Comparison of ENCODE assay signal across 24 cellular contexts in genomic region chr6:15316754-15317153, GRCh38.
DNase-seq lines count a peak whose midpoint lies in the region; ATAC-seq and TF ChIP-seq lines count a peak whose summit lies in the region.
"Had no signal": no experiment of that assay in that cellular context is flagged by ENCODE, and none has a peak within 500 bp of the region (broad histone marks: within the 10 kb centered on the region; RNA-seq: fewer than 3 reads in every experiment).

No MANE protein-coding gene starts in this region.

- TF ChIP-seq CTCF in WTC11 (IDR thresholded peaks at IDR 0.05) (no peak), HFFc6 (IDR thresholded peaks at IDR 0.05) (no peak), WERI-Rb-1 (IDR thresholded peaks at IDR 0.05; ENCODE audit: low read depth, low read length) (no peak)

- H3K36me3 Mint-ChIP-seq in activated T-cell treated with anti-CD3 and anti-CD28 coated beads, Interleukin-2, amount 50 U/mL, for 4 hours (ENCODE audit: insufficient read depth), result peaks cover 24% of the 10 kb centered on the region
- peaks cover 0 to 5% (median 1%) of the 10 kb centered on the region in 3 donors for H3K36me3 Mint-ChIP-seq in CD8-positive, alpha-beta memory T cell
- H3K36me3 Mint-ChIP-seq in WTC11, result no peaks in the 10 kb centered on the region
- no peaks in the 10 kb centered on the region; the same call in 1 of the 2 replicates for H3K36me3 Mint-ChIP-seq in HFFc6 (ENCODE audit: low read depth)

- H3K4me1 Mint-ChIP-seq in activated T-cell treated with anti-CD3 and anti-CD28 coated beads, Interleukin-2, amount 50 U/mL, for 4 hours (ENCODE audit: low read depth), result peaks cover 95% of the 10 kb centered on the region
- H3K4me1 Mint-ChIP-seq in CD8-positive, alpha-beta memory T cell, result peaks cover 78 to 94% (median 93%) of the 10 kb centered on the region in 3 donors
- H3K4me1 Mint-ChIP-seq in WTC11, result peaks cover 98% of the 10 kb centered on the region
- peaks cover 58% of the 10 kb centered on the region for H3K4me1 Mint-ChIP-seq in HFFc6 (ENCODE audit: low read depth)

- H3K27ac ChIP-seq in CD8-positive, alpha-beta memory T cell (ENCODE audit: low read depth, low read length), result no peak overlapping the region
- H3K27ac ChIP-seq in WERI-Rb-1, result no peak overlapping the region
- H3K27ac ChIP-seq: ascending aorta, C4-2B, parathyroid adenoma, right atrium auricular region, thyroid gland had no signal

- peaks cover 42% of the 10 kb centered on the region for H3K4me1 ChIP-seq in CD8-positive, alpha-beta memory T cell (ENCODE audit: insufficient read depth, low read length)

- POLR2A ChIA-PET in CD8-positive, alpha-beta memory T cell (lab: Charles Lee), result no interaction called here
- POLR2A ChIA-PET in WTC11 (lab: Charles Lee), result no interaction called here

- ATAC-seq in activated T-cell treated with anti-CD3 and anti-CD28 coated beads, Interleukin-2, amount 50 U/mL, for 4 hours, result no peak
- no peak for ATAC-seq in WTC11
- ATAC-seq in GM19467 (IDR thresholded peaks at IDR 0.05; ENCODE audit: unreplicated experiment), result no peak

- H3K27me3 ChIP-seq in CD8-positive, alpha-beta memory T cell (ENCODE audit: insufficient read depth, low read length, poor library complexity, severe bottlenecking), result no peaks in the 10 kb centered on the region
- H3K27me3 ChIP-seq in WERI-Rb-1 (ENCODE audit: insufficient read depth, low read depth, severe bottlenecking), result no peaks in the 10 kb centered on the region
- H3K27me3 ChIP-seq: ascending aorta, right atrium auricular region, thyroid gland had no signal

- CTCF ChIA-PET in CD8-positive, alpha-beta memory T cell (lab: Charles Lee), result no interaction called here
- CTCF ChIA-PET in WTC11 (lab: Charles Lee), result no interaction called here

- no peaks in the 10 kb centered on the region for H3K9me3 Mint-ChIP-seq in activated T-cell treated with anti-CD3 and anti-CD28 coated beads, Interleukin-2, amount 50 U/mL, for 4 hours
- H3K9me3 Mint-ChIP-seq in CD8-positive, alpha-beta memory T cell, result no peaks in the 10 kb centered on the region
- H3K9me3 Mint-ChIP-seq in WTC11 (no peaks in the 10 kb centered on the region), HFFc6 (no peaks in the 10 kb centered on the region)
- H3K9me3 Mint-ChIP-seq: dendritic cell treated with granulocyte-macrophage colony-stimulating factor and Interleukin-4, amounts not matched to agents 40 ng/mL and 50 ng/mL, for 4 days had no signal

- H3K36me3 ChIP-seq in CD8-positive, alpha-beta memory T cell (ENCODE audit: insufficient read depth, low read length), result no peaks in the 10 kb centered on the region
- no peaks in the 10 kb centered on the region for H3K36me3 ChIP-seq in WERI-Rb-1
- H3K36me3 ChIP-seq: ascending aorta, right atrium auricular region, thyroid gland had no signal

- no peaks in the 10 kb centered on the region for H3K27me3 Mint-ChIP-seq in activated T-cell treated with anti-CD3 and anti-CD28 coated beads, Interleukin-2, amount 50 U/mL, for 4 hours (ENCODE audit: low read depth)
- H3K27me3 Mint-ChIP-seq in CD8-positive, alpha-beta memory T cell, result no peaks in the 10 kb centered on the region
- H3K27me3 Mint-ChIP-seq in WTC11 (ENCODE audit: low read depth), result no peaks in the 10 kb centered on the region
- H3K27me3 Mint-ChIP-seq in HFFc6 (ENCODE audit: insufficient read depth), result no peaks in the 10 kb centered on the region; the same call in 1 of the 2 replicates
- H3K27me3 Mint-ChIP-seq: dendritic cell treated with granulocyte-macrophage colony-stimulating factor and Interleukin-4, amounts not matched to agents 40 ng/mL and 50 ng/mL, for 4 days had no signal

- DNase-seq in activated T-cell treated with anti-CD3 and anti-CD28 coated beads, Interleukin-2, amount 50 U/mL, for 4 hours, result no peak
- DNase-seq in activated T-cell treated with anti-CD3 and anti-CD28 coated beads, Interleukin-2, amount 50 U/mL, for 1 hour, result no peak
- no peak for DNase-seq in CD8-positive, alpha-beta memory T cell
- DNase-seq in WTC11 (ENCODE audit: low spot score), result no peak
- DNase-seq in foreskin melanocyte, result peak; percentile 80
- no peak for DNase-seq in HFFc6
- no peak for DNase-seq in WERI-Rb-1
- DNase-seq: activated gamma-delta T cell treated with Interleukin-2 at 50 U/mL for 16 hours; EL; IMR-90; NCI-H2029 treated with DMSO at 0.1 percent for 48 hours; NCI-H226; RPMI8226; SK-N-SH; stimulated activated CD4-positive, alpha-beta T cell treated with anti-CD3 and anti-CD28 coated beads, Interleukin-4, amount 100 ng/mL, for 24 hours; stimulated activated naive CD4-positive, alpha-beta T cell treated with Interleukin-2 at 50 U/mL for 16 hours; T1000; thyroid gland had no signal

- no peak overlapping the region for H3K4me3 ChIP-seq in CD8-positive, alpha-beta memory T cell (ENCODE audit: low read length)
- H3K4me3 ChIP-seq in WERI-Rb-1 (ENCODE audit: low read depth, low read length), result no peak overlapping the region
- H3K4me3 ChIP-seq: ascending aorta, right atrium auricular region, thyroid gland had no signal

- H3K9me3 ChIP-seq in CD8-positive, alpha-beta memory T cell (ENCODE audit: low read length), result no peaks in the 10 kb centered on the region
- H3K9me3 ChIP-seq in WERI-Rb-1 (ENCODE audit: severe bottlenecking), result no peaks in the 10 kb centered on the region
- H3K9me3 ChIP-seq: ascending aorta, right atrium auricular region, SK-N-SH, thyroid gland had no signal

- H3K4me3 Mint-ChIP-seq in activated T-cell treated with anti-CD3 and anti-CD28 coated beads, Interleukin-2, amount 50 U/mL, for 4 hours, result peak overlapping the region; percentile 19
- peak overlapping the region in 5 of 7 donors; percentile 5 to 32 (median 8) for H3K4me3 Mint-ChIP-seq in CD8-positive, alpha-beta memory T cell
- H3K4me3 Mint-ChIP-seq in WTC11 (no peak overlapping the region), HFFc6 (no peak overlapping the region)
- H3K4me3 Mint-ChIP-seq: dendritic cell treated with granulocyte-macrophage colony-stimulating factor and Interleukin-4, amounts not matched to agents 40 ng/mL and 50 ng/mL, for 4 days had no signal

- peak overlapping the region in 1 of 8 donors; percentile 11 for H3K27ac Mint-ChIP-seq in CD8-positive, alpha-beta memory T cell
- H3K27ac Mint-ChIP-seq in WTC11 (peak overlapping the region; percentile 44; the same call in 1 of the 2 replicates), HFFc6 (no peak overlapping the region)

TF ChIP-seq in WTC11, 78 proteins besides CTCF, POLR2A, EP300 and RAD21:
- TF ChIP-seq HMGA2 (CRISPR knock-in tag; IDR thresholded peaks at IDR 0.05) (no peak), E2F5 (CRISPR knock-in tag; IDR thresholded peaks at IDR 0.05) (no peak), ZNF396 (CRISPR knock-in tag; IDR thresholded peaks at IDR 0.05; ENCODE audit: borderline replicate concordance) (no peak), NFYB (CRISPR knock-in tag; conservative IDR thresholded peaks at IDR 0.05; ENCODE audit: low read depth) (no peak), ETV6 (CRISPR knock-in tag; IDR thresholded peaks at IDR 0.05) (no peak), EMX1 (CRISPR knock-in tag; IDR thresholded peaks at IDR 0.05) (no peak), AFF4 (CRISPR knock-in tag; IDR thresholded peaks at IDR 0.05; ENCODE audit: borderline replicate concordance) (no peak), ESRRA (CRISPR knock-in tag; IDR thresholded peaks at IDR 0.05; ENCODE audit: borderline replicate concordance) (no peak)

Comparison
In these comparisons a context has a peak if more than half of its experiments do, and no peak if none do; other contexts are left out.
1. H3K4me3 Mint-ChIP-seq: peak in activated T-cell treated with anti-CD3 and anti-CD28 coated beads, Interleukin-2, amount 50 U/mL, for 4 hours (single experiment) and CD8-positive, alpha-beta memory T cell (5 of 7); none in WTC11 (single experiment) and HFFc6 (single experiment).